Comparison of ENCODE assay signal across 8 cellular contexts in the genomic region with DNA sequence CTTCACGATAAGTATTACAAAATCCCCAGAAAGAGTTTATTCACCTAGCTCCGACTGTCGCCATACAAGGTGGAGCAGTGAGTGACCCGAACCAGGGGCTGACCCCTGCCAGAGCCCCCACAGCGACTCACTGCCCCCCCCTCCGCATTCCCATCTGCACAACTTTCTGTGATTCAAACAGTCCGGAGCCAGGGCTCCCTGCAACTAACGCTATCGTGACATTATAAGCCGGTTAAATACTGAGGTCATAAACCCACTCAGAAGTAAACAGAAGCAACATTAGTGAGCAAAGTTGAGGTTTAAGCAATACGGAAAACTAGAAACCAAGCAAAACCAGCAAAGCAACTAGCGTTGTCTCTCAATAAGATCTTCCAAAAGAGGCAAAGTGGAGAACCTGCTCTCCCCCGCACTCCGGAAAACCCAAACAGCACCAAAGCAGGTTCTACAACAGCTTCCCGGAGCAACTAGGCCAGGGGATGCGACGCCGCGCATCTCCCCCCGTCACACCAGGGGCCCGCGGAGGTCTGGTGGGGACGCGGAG. TPM values are rescaled to one million over a fixed set of nuclear protein-coding genes. Genes with fewer than 3 reads are reported as not detected.
DNase-seq lines count a peak whose midpoint lies in the region; ATAC-seq and TF ChIP-seq lines count a peak whose summit lies in the region.

No MANE protein-coding gene starts in this region.

- peak overlapping the region; percentile 26 for H2BK12ac ChIP-seq in neuronal stem cell (ENCODE audit: low read length)

- H2BK120ac ChIP-seq in neuronal stem cell (ENCODE audit: low read depth, low read length): no peak overlapping the region

- H3K18ac ChIP-seq in neuronal stem cell (ENCODE audit: low read length): peak overlapping the region; percentile 97

- peaks cover 9% of the 10 kb centered on the region for H3K4me1 ChIP-seq in HAP-1
- H3K4me1 ChIP-seq in fibroblast of lung (ENCODE audit: control insufficient read depth, extremely low read depth, insufficient read depth, low read length): peaks cover 2% of the 10 kb centered on the region
- H3K4me1 ChIP-seq in neuronal stem cell (ENCODE audit: control insufficient read depth in 2 of 2, insufficient read depth in 1 of 2, low read depth in 1 of 2, low read length in 2 of 2): peaks cover 2 to 3% of the 10 kb centered on the region in 2 donors

- no peak overlapping the region for H4K8ac ChIP-seq in neuronal stem cell (ENCODE audit: low read depth, low read length)

- ATAC-seq in HG03139 (IDR thresholded peaks at IDR 0.05; ENCODE audit: unreplicated experiment): no peak

- no CpG with 5 or more reads among the region's 24 CpGs for WGBS in neuronal stem cell (ENCODE audit: extremely low coverage in 2 of 2, insufficient read length in 2 of 2, insufficient replicate concordance in 1 of 2), 2 donors

- H3K23ac ChIP-seq in neuronal stem cell (ENCODE audit: low read depth, low read length, poor library complexity): peak overlapping the region; percentile 93

- H3K9me3 ChIP-seq in HAP-1: 0 out of 2 replicates have a peak, but pooled peaks cover 3% of the 10 kb centered on the region
- no peaks in the 10 kb centered on the region for H3K9me3 ChIP-seq in WERI-Rb-1 (ENCODE audit: severe bottlenecking)
- no peaks in the 10 kb centered on the region for H3K9me3 ChIP-seq in fibroblast of lung (ENCODE audit: control insufficient read depth, insufficient read depth, low read depth, low read length)
- peaks cover 0 to 2% of the 10 kb centered on the region in 2 donors for H3K9me3 ChIP-seq in neuronal stem cell (replicated peaks in 1 of 2; ENCODE audit: control insufficient read depth in 2 of 2, insufficient read depth in 1 of 2, low read depth in 1 of 2, low read length in 2 of 2)

- no peak overlapping the region for H4K91ac ChIP-seq in neuronal stem cell (ENCODE audit: low read depth, low read length, poor library complexity)

- no peaks in the 10 kb centered on the region; the same call in 1 of the 2 replicates for H3K36me3 ChIP-seq in HAP-1 (replicated peaks)
- H3K36me3 ChIP-seq in WERI-Rb-1: peaks cover 3% of the 10 kb centered on the region; the same call in 1 of the 2 replicates
- no peaks in the 10 kb centered on the region for H3K36me3 ChIP-seq in fibroblast of lung (ENCODE audit: control insufficient read depth, insufficient read depth, low read length)
- peaks cover 0 to 4% of the 10 kb centered on the region in 2 donors for H3K36me3 ChIP-seq in neuronal stem cell (replicated peaks in 1 of 2; ENCODE audit: control insufficient read depth in 2 of 2, insufficient read depth in 2 of 2, low read length in 2 of 2)

- peaks cover 8% of the 10 kb centered on the region for H3K79me1 ChIP-seq in neuronal stem cell (ENCODE audit: low read depth, low read length)

- no peaks in the 10 kb centered on the region for H4K20me1 ChIP-seq in fibroblast of lung (ENCODE audit: control insufficient read depth, extremely low read depth, insufficient read depth, low read length)

- peaks cover 32% of the 10 kb centered on the region for H3K79me2 ChIP-seq in fibroblast of lung (ENCODE audit: control insufficient read depth, insufficient read depth, low read length)

- H2AFZ ChIP-seq in fibroblast of lung (ENCODE audit: low read length): peak overlapping the region; percentile 55
- peak overlapping the region; percentile 93 for H2AFZ ChIP-seq in neuronal stem cell (ENCODE audit: low read length)

- H2BK15ac ChIP-seq in neuronal stem cell (ENCODE audit: low read length): no peak overlapping the region

- H3K9ac ChIP-seq in fibroblast of lung (ENCODE audit: insufficient read depth, low read length) (peak overlapping the region; percentile 52), neuronal stem cell (ENCODE audit: low read depth, low read length, poor library complexity) (peak overlapping the region; percentile 96)

- peak; percentile 18 for DNase-seq in AG08395 (ENCODE audit: low spot score)
- DNase-seq in HAP-1 (ENCODE audit: low spot score in 2 of 2): peak in 1 of 2 experiments; percentile 33
- DNase-seq in WERI-Rb-1: peak; percentile 19
- DNase-seq in fibroblast of lung (ENCODE audit: low read depth in 2 of 2): peak; percentile 29 to 40
- DNase-seq in neuronal stem cell (ENCODE audit: low spot score): no peak
- DNase-seq in 8988T: no peak
- DNase-seq in dermis blood vessel endothelial cell: no peak

- in situ Hi-C loops in HAP-1 (cut with MboI; ENCODE audit: low sequenced_read_pairs): no loop called here

- H3K4me3 ChIP-seq in HAP-1: peak overlapping the region; percentile 89
- peak overlapping the region; percentile 78 for H3K4me3 ChIP-seq in WERI-Rb-1 (ENCODE audit: low read depth, low read length)
- peak overlapping the region; percentile 63 to 99 (median 92) for H3K4me3 ChIP-seq in fibroblast of lung (replicated peaks in 1 of 4; ENCODE audit: control extremely low read depth in 1 of 4, insufficient read depth in 1 of 4, low read depth in 3 of 4, low read length in 4 of 4)
- H3K4me3 ChIP-seq in neuronal stem cell (ENCODE audit: low read length in 2 of 2): peak overlapping the region; percentile 71 to 99

- no peak for TF ChIP-seq CTCF in WERI-Rb-1 (IDR thresholded peaks at IDR 0.05; ENCODE audit: low read depth, low read length)
- no peak for TF ChIP-seq CTCF in fibroblast of lung (conservative IDR thresholded peaks at IDR 0.05 in 1 of 2, IDR thresholded peaks at IDR 0.05 in 1 of 2; ENCODE audit: low read depth in 1 of 2, low read length in 2 of 2)

- peak overlapping the region; percentile 71 for H3K27ac ChIP-seq in WERI-Rb-1
- H3K27ac ChIP-seq in fibroblast of lung (ENCODE audit: insufficient read depth, low read length): peak overlapping the region; percentile 53
- peak overlapping the region; percentile 53 for H3K27ac ChIP-seq in neuronal stem cell (replicated peaks; ENCODE audit: low read length)

- H2AK5ac ChIP-seq in neuronal stem cell (ENCODE audit: low read depth, low read length): no peak overlapping the region

- peak overlapping the region; percentile 99 for H3K14ac ChIP-seq in neuronal stem cell (ENCODE audit: low read length)

- no peaks in the 10 kb centered on the region for H3K27me3 ChIP-seq in HAP-1 (ENCODE audit: low read depth)
- no peaks in the 10 kb centered on the region for H3K27me3 ChIP-seq in WERI-Rb-1 (ENCODE audit: insufficient read depth, low read depth, severe bottlenecking)
- no peaks in the 10 kb centered on the region for H3K27me3 ChIP-seq in fibroblast of lung (ENCODE audit: control insufficient read depth, insufficient read depth, low read length)
- no peaks in the 10 kb centered on the region for H3K27me3 ChIP-seq in neuronal stem cell (ENCODE audit: control insufficient read depth in 3 of 3, insufficient read depth in 3 of 3, low read depth in 1 of 3, low read length in 3 of 3)

- H3K4ac ChIP-seq in neuronal stem cell (ENCODE audit: low read length): no peak overlapping the region

- peak overlapping the region; percentile 95 for H2BK5ac ChIP-seq in neuronal stem cell (ENCODE audit: low read length)

- H3K4me2 ChIP-seq in fibroblast of lung (ENCODE audit: extremely low read depth, insufficient read depth, low read length) (peak overlapping the region; percentile 92), neuronal stem cell (ENCODE audit: insufficient read depth, low read length, poor library complexity, severe bottlenecking) (peak overlapping the region; percentile 69)

RNA-seq across cellular contexts. Expression of a gene that starts 0.6 kb away (rescaled TPM):
- 51.6 and 67.7 TPM in 2 replicates for total RNA-seq in fibroblast of lung
- polyA plus RNA-seq in fibroblast of lung: 13.6 and 16.7 TPM in 2 replicates
- 29.2 and 35.7 TPM in 2 replicates for polyA plus RNA-seq in fibroblast of lung (2012)
- polyA minus RNA-seq in fibroblast of lung (ENCODE audit: low replicate concordance): 162 and 170 TPM in 2 replicates
- polyA plus RNA-seq in neuronal stem cell (2013, experiment 1 of 2): 48.0 TPM
- polyA plus RNA-seq in neuronal stem cell (2013, experiment 2 of 2): 48.5 TPM
- 83.0 and 116 TPM in 2 replicates for total RNA-seq in dermis blood vessel endothelial cell

RNA-seq across cellular contexts. Expression of a gene that starts 38.4 kb away (rescaled TPM):
- total RNA-seq in fibroblast of lung (20.0 and 35.2 TPM in 2 replicates), dermis blood vessel endothelial cell (26.7 and 37.8 TPM in 2 replicates)
- polyA plus RNA-seq in fibroblast of lung: 37.2 and 45.8 TPM in 2 replicates
- polyA plus RNA-seq in fibroblast of lung (2012): 28.0 and 37.8 TPM in 2 replicates
- polyA minus RNA-seq in fibroblast of lung (ENCODE audit: low replicate concordance): 33.9 and 47.2 TPM in 2 replicates
- polyA plus RNA-seq in neuronal stem cell (2013, experiment 1 of 2): 29.8 TPM
- 29.9 TPM for polyA plus RNA-seq in neuronal stem cell (2013, experiment 2 of 2)

Comparison
In these comparisons a context has a peak if more than half of its experiments do, and no peak if none do; other contexts are left out.
1. DNase-seq: peak in AG08395 (single experiment), WERI-Rb-1 (single experiment) and fibroblast of lung (2 of 2); none in neuronal stem cell (single experiment), 8988T (single experiment) and dermis blood vessel endothelial cell (single experiment).
2. Peak in every context shown above with its lines, with median percentiles within 50 percentile points of each other: H3K4me3 ChIP-seq and H3K27ac ChIP-seq.